ENCODE assay signal across 1 cellular context in genomic region chr16:81730090-81731051, GRCh38.
TF ChIP-seq lines count a peak whose summit lies in the region.

No MANE protein-coding gene starts in this region.

TF ChIP-seq in GM12878, 131 proteins besides CTCF, POLR2A, EP300 and RAD21 (continued from another document):
- TF ChIP-seq POLR2AphosphoS5 (IDR thresholded peaks at IDR 0.05; ENCODE audit: low read length): no peak
- no peak for TF ChIP-seq HDAC2 (IDR thresholded peaks at IDR 0.05)
- TF ChIP-seq NR2C1 (IDR thresholded peaks at IDR 0.05): 0 out of 2 replicates have a peak, but pooled peaks have one; percentile 9
- TF ChIP-seq TCF12 (IDR thresholded peaks at IDR 0.05; ENCODE audit: low read depth, low read length): 0 out of 2 replicates have a peak, but pooled peaks have one; percentile 49
- TF ChIP-seq SIN3A (IDR thresholded peaks at IDR 0.05; ENCODE audit: low read depth, low read length): no peak
- peak; percentile 70 for TF ChIP-seq ZNF687 (IDR thresholded peaks at IDR 0.05)
- TF ChIP-seq GATAD2B (conservative IDR thresholded peaks at IDR 0.05; ENCODE audit: low read depth): peak; percentile 85
- TF ChIP-seq IKZF2 (IDR thresholded peaks at IDR 0.05): peak; percentile 92 to 93
- peak; percentile 92 for TF ChIP-seq EED (IDR thresholded peaks at IDR 0.05; ENCODE audit: low read depth)
- TF ChIP-seq DPF2 (IDR thresholded peaks at IDR 0.05): peak; percentile 91
- TF ChIP-seq SMAD5 (IDR thresholded peaks at IDR 0.05; ENCODE audit: low read depth): no peak
- 0 out of 2 replicates have a peak, but pooled peaks have one; percentile 15 for TF ChIP-seq JUND (IDR thresholded peaks at IDR 0.05; ENCODE audit: low read depth, low read length)
- no peak for TF ChIP-seq SREBF1 (IDR thresholded peaks at IDR 0.05; ENCODE audit: low read length)
- peak; percentile 83 for TF ChIP-seq RELB (IDR thresholded peaks at IDR 0.05; ENCODE audit: low read depth)
- TF ChIP-seq BMI1 (IDR thresholded peaks at IDR 0.05; ENCODE audit: borderline replicate concordance): peak; percentile 72; the same call in 1 of the 2 replicates
- 0 out of 2 replicates have a peak, but pooled peaks have one; percentile 31 for TF ChIP-seq E2F4 (IDR thresholded peaks at IDR 0.05; ENCODE audit: low read depth, low read length)
- TF ChIP-seq NR2F1 (conservative IDR thresholded peaks at IDR 0.05): peak; percentile 96
- 0 out of 3 replicates have a peak, but pooled peaks have one; percentile 10 for TF ChIP-seq POU2F2 (IDR thresholded peaks at IDR 0.05; ENCODE audit: borderline replicate concordance, low read depth, low read length)
- TF ChIP-seq SPI1 (IDR thresholded peaks at IDR 0.05; ENCODE audit: borderline replicate concordance, insufficient read depth, low read depth, low read length): peak; percentile 16; the same call in 1 of the 2 replicates
- peak; percentile 44; the same call in 1 of the 2 replicates for TF ChIP-seq CREB1 (IDR thresholded peaks at IDR 0.05; ENCODE audit: low read depth)
- TF ChIP-seq SRF (IDR thresholded peaks at IDR 0.05; ENCODE audit: low read depth in 2 of 2, low read length in 2 of 2): peak; percentile 78 to 96
- TF ChIP-seq PAX5 (IDR thresholded peaks at IDR 0.05; ENCODE audit: borderline replicate concordance, low read depth, low read length): peak; percentile 59; the same call in 1 of the 2 replicates
- peak; percentile 79 for TF ChIP-seq RELA (IDR thresholded peaks at IDR 0.05; ENCODE audit: borderline replicate concordance, partially characterized antibody)
- TF ChIP-seq ATF7 (IDR thresholded peaks at IDR 0.05; ENCODE audit: low read depth): peak; percentile 68; the same call in 1 of the 2 replicates
- peak; percentile 69; the same call in 1 of the 2 replicates for TF ChIP-seq RB1 (IDR thresholded peaks at IDR 0.05; ENCODE audit: borderline replicate concordance)
- TF ChIP-seq NBN (IDR thresholded peaks at IDR 0.05): 0 out of 2 replicates have a peak, but pooled peaks have one; percentile 56
- peak; percentile 23; the same call in 1 of the 2 replicates for TF ChIP-seq IRF4 (IDR thresholded peaks at IDR 0.05; ENCODE audit: low read depth, low read length)
- TF ChIP-seq STAT1 (conservative IDR thresholded peaks at IDR 0.05): 0 out of 2 replicates have a peak, but pooled peaks have one; percentile 28
- TF ChIP-seq IKZF1 (conservative IDR thresholded peaks at IDR 0.05): peak; percentile 98
- peak; percentile 63; the same call in 1 of the 2 replicates for TF ChIP-seq CREM (IDR thresholded peaks at IDR 0.05; ENCODE audit: low read depth)
- peak; percentile 71; the same call in 1 of the 2 replicates for TF ChIP-seq TCF3 (IDR thresholded peaks at IDR 0.05; ENCODE audit: borderline replicate concordance, insufficient read depth, low read depth, low read length)
- peak; percentile 44; the same call in 1 of the 2 replicates for TF ChIP-seq MTA2 (IDR thresholded peaks at IDR 0.05; ENCODE audit: low read depth)
- TF ChIP-seq IRF5 (IDR thresholded peaks at IDR 0.05; ENCODE audit: borderline replicate concordance): no peak
- TF ChIP-seq EGR1 (IDR thresholded peaks at IDR 0.05; ENCODE audit: borderline replicate concordance in 1 of 2, low read depth in 2 of 2, low read length in 2 of 2): peak in 1 of 2 experiments; percentile 40; a peak in 1 of 3 replicates
- TF ChIP-seq BHLHE40 (IDR thresholded peaks at IDR 0.05; ENCODE audit: borderline replicate concordance in 1 of 2, low read depth in 2 of 2, low read length in 1 of 2): peak in 1 of 2 experiments; percentile 33; a peak in 1 of 4 replicates
- TF ChIP-seq E2F8 (IDR thresholded peaks at IDR 0.05; ENCODE audit: low read depth, partially characterized antibody): no peak
- 0 out of 2 replicates have a peak, but pooled peaks have one; percentile 64 for TF ChIP-seq HDGF (IDR thresholded peaks at IDR 0.05)
- 0 out of 2 replicates have a peak, but pooled peaks have one; percentile 16 for TF ChIP-seq NFIC (IDR thresholded peaks at IDR 0.05; ENCODE audit: low read depth, low read length)
- TF ChIP-seq RFX5 (IDR thresholded peaks at IDR 0.05; ENCODE audit: low read depth, low read length): peak; percentile 68; the same call in 1 of the 2 replicates
TF ChIP-seq in GM12878: peak in this region for 35.
